Comparison of ENCODE assay signal across 1 cellular context in genomic region chr9:123036886-123037540, GRCh38.
TF ChIP-seq lines count a peak whose summit lies in the region.

No MANE protein-coding gene starts in this region.

TF ChIP-seq in GM23338, 12 proteins besides CTCF, POLR2A, EP300 and RAD21 (continued from another document):
- no peak for TF ChIP-seq REST (IDR thresholded peaks at IDR 0.05; ENCODE audit: unreplicated experiment)
- no peak for TF ChIP-seq NANOG (IDR thresholded peaks at IDR 0.05; ENCODE audit: borderline replicate concordance)
- no peak for TF ChIP-seq STAT1 (IDR thresholded peaks at IDR 0.05; ENCODE audit: unreplicated experiment)
- TF ChIP-seq ZNF462 (CRISPR knock-in tag; IDR thresholded peaks at IDR 0.05) = no peak
- TF ChIP-seq JUNB (IDR thresholded peaks at IDR 0.05; ENCODE audit: unreplicated experiment) = no peak
- TF ChIP-seq ZNF114 (CRISPR knock-in tag; IDR thresholded peaks at IDR 0.05) = no peak
- TF ChIP-seq EZH2 (IDR thresholded peaks at IDR 0.05; ENCODE audit: low read depth, unreplicated experiment) = no peak
